Comparison of ENCODE assay signal across 23 cellular contexts in the genomic region with DNA sequence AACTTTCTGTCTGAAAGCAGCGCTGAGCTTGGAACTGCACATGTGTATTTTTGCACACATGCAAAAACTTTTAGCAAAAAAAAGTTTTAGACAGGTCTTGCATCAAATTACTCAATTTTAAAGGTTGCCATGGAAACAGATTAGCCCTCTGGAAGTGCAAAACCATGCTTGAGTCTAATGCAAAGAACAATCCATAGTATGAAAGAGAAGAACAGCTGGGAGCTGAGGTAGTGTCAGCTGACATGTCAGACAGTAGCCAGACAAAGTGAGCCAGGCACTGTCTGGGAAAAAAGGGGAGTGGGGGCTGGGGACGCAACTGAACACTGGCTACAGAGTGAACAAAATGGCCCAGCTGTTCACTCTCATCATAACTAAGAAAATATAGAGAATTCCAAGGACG.
DNase-seq lines count a peak whose midpoint lies in the region; ATAC-seq and TF ChIP-seq lines count a peak whose summit lies in the region.
"Had no signal": no experiment of that assay in that cellular context is flagged by ENCODE, and none has a peak within 500 bp of the region (broad histone marks: within the 10 kb centered on the region; RNA-seq: fewer than 3 reads in every experiment).

No MANE protein-coding gene starts in this region.

- H3K4me3 ChIP-seq in smooth muscle cell (no peak overlapping the region), esophagus muscularis mucosa (no peak overlapping the region)
- H3K4me3 ChIP-seq: adrenal gland, colonic mucosa, gastroesophageal sphincter, GM23248, PC-9, suprapubic skin had no signal

- TF ChIP-seq EP300 in esophagus muscularis mucosa (IDR thresholded peaks at IDR 0.05): no peak

- no peak overlapping the region for H3K9ac ChIP-seq in smooth muscle cell (ENCODE audit: low read depth)
- H3K9ac ChIP-seq: GM23248 had no signal

- H3K36me3 Mint-ChIP-seq in activated CD4-positive, alpha-beta T cell treated with anti-CD3 and anti-CD28 coated beads, Interleukin-2, amount 10 ng/mL, durations not matched to agents 7 days and 5 days (ENCODE audit: low read depth): no peaks in the 10 kb centered on the region
- no peaks in the 10 kb centered on the region for H3K36me3 Mint-ChIP-seq in activated T-helper 1 cell treated with anti-CD3 and anti-CD28 coated beads, Interleukin-12 subunit alpha, Interleukin-12 subunit beta, Interleukin-2, Interleukin-4 antibody, amounts not matched to agents 30 ng/mL and 10 ng/mL and 1 ng/mL, durations not matched to agents 14 hours and 24 hours and 36 hours (ENCODE audit: low read depth)
- no peaks in the 10 kb centered on the region for H3K36me3 Mint-ChIP-seq in mesothelial cell of epicardium
- H3K36me3 Mint-ChIP-seq: memory B cell had no signal

- no peaks in the 10 kb centered on the region for H3K9me3 ChIP-seq in smooth muscle cell (replicated peaks; ENCODE audit: low read depth)
- H3K9me3 ChIP-seq in esophagus muscularis mucosa: no peaks in the 10 kb centered on the region
- H3K9me3 ChIP-seq: adrenal gland, colonic mucosa, gastroesophageal sphincter, suprapubic skin had no signal

- H2AFZ ChIP-seq in smooth muscle cell (ENCODE audit: low read depth): peak overlapping the region; percentile 19
- H2AFZ ChIP-seq: GM23248, PC-9 had no signal

- H3K27ac ChIP-seq in smooth muscle cell (ENCODE audit: low read depth) (peak overlapping the region; percentile 72), esophagus muscularis mucosa (replicated peaks in 1 of 4) (no peak overlapping the region)
- H3K27ac ChIP-seq: adrenal gland, C4-2B, colonic mucosa, gastroesophageal sphincter, GM23248, PC-9, suprapubic skin had no signal

- ATAC-seq in GM21423 (IDR thresholded peaks at IDR 0.05; ENCODE audit: unreplicated experiment): no peak
- ATAC-seq: gastroesophageal sphincter, natural killer cell had no signal

- POLR2A ChIA-PET in activated CD4-positive, alpha-beta T cell treated with anti-CD3 and anti-CD28 coated beads, Interleukin-2, amount 10 ng/mL, durations not matched to agents 7 days and 5 days (lab: Charles Lee): no interaction called here

- H3K4me3 Mint-ChIP-seq in activated CD4-positive, alpha-beta T cell treated with anti-CD3 and anti-CD28 coated beads, Interleukin-2, amount 10 ng/mL, durations not matched to agents 7 days and 5 days: no peak overlapping the region
- no peak overlapping the region for H3K4me3 Mint-ChIP-seq in activated T-helper 1 cell treated with anti-CD3 and anti-CD28 coated beads, Interleukin-12 subunit alpha, Interleukin-12 subunit beta, Interleukin-2, Interleukin-4 antibody, amounts not matched to agents 30 ng/mL and 10 ng/mL and 1 ng/mL, durations not matched to agents 14 hours and 24 hours and 36 hours
- H3K4me3 Mint-ChIP-seq in mesothelial cell of epicardium: no peak overlapping the region
- H3K4me3 Mint-ChIP-seq: memory B cell, natural killer cell had no signal

- no peaks in the 10 kb centered on the region for H3F3A ChIP-seq in smooth muscle cell (ENCODE audit: low read depth)

- H3K36me3 ChIP-seq in smooth muscle cell (ENCODE audit: low read depth): no peaks in the 10 kb centered on the region
- no peaks in the 10 kb centered on the region for H3K36me3 ChIP-seq in esophagus muscularis mucosa
- H3K36me3 ChIP-seq: adrenal gland, colonic mucosa, gastroesophageal sphincter, suprapubic skin had no signal

- no peak for DNase-seq in activated CD4-positive, alpha-beta T cell treated with anti-CD3 and anti-CD28 coated beads, Interleukin-2, amount 10 ng/mL, durations not matched to agents 7 days and 5 days
- DNase-seq in activated CD4-positive, alpha-beta T cell treated with anti-CD3 and anti-CD28 coated beads for 48 hours: no peak
- no peak for DNase-seq in activated T-helper 1 cell treated with anti-CD3 and anti-CD28 coated beads, Interleukin-12 subunit alpha, Interleukin-12 subunit beta, Interleukin-2, Interleukin-4 antibody, amounts not matched to agents 30 ng/mL and 10 ng/mL and 1 ng/mL, durations not matched to agents 14 hours and 24 hours and 36 hours (ENCODE audit: low spot score)
- no peak for DNase-seq in mesothelial cell of epicardium (ENCODE audit: low spot score in 2 of 2, unreplicated experiment in 2 of 2)
- no peak for DNase-seq in smooth muscle cell (lab: John Stamatoyannopoulos, UW; ENCODE audit: unreplicated experiment)
- DNase-seq in NOMO-1 (lab: John Stamatoyannopoulos, UW; ENCODE audit: unreplicated experiment in 2 of 2): no peak
- DNase-seq in esophagus muscularis mucosa (ENCODE audit: extremely low spot score): no peak
- DNase-seq: activated CD4-positive, alpha-beta T cell treated with anti-CD3 and anti-CD28 coated beads, Interleukin-2, amount 50 U/mL, for 1 hour; activated gamma-delta T cell treated with Interleukin-2 at 50 U/mL for 16 hours; adrenal gland; colonic mucosa; GM23248; kidney; natural killer cell; NCI-H1105 treated with DMSO at 0.1 percent for 48 hours; PC-9; SHP77 treated with DMSO at 0.1 percent for 48 hours; stimulated activated CD4-positive, alpha-beta T cell treated with anti-CD3 and anti-CD28 coated beads, Interleukin-1b, Interleukin-23, amount 100 ng/mL, for 48 hours had no signal

- CTCF ChIA-PET in activated CD4-positive, alpha-beta T cell treated with anti-CD3 and anti-CD28 coated beads, Interleukin-2, amount 10 ng/mL, durations not matched to agents 7 days and 5 days (lab: Charles Lee): no interaction called here

- TF ChIP-seq CTCF in mesothelial cell of epicardium (IDR thresholded peaks at IDR 0.05; ENCODE audit: unreplicated experiment) (no peak), smooth muscle cell (IDR thresholded peaks at IDR 0.05; ENCODE audit: borderline replicate concordance, insufficient read depth, poor library complexity, severe bottlenecking) (no peak), esophagus muscularis mucosa (IDR thresholded peaks at IDR 0.05) (no peak)

- H3K4me2 ChIP-seq in smooth muscle cell: no peak overlapping the region
- H3K4me2 ChIP-seq: PC-9 had no signal

- no peaks in the 10 kb centered on the region for H4K20me1 ChIP-seq in smooth muscle cell (ENCODE audit: low read depth)

- H3K27me3 ChIP-seq in smooth muscle cell (ENCODE audit: low read depth) (no peaks in the 10 kb centered on the region), esophagus muscularis mucosa (no peaks in the 10 kb centered on the region)
- H3K27me3 ChIP-seq: adrenal gland, colonic mucosa, gastroesophageal sphincter, suprapubic skin had no signal

- intact Hi-C loops in activated T-helper 1 cell treated with anti-CD3 and anti-CD28 coated beads, Interleukin-12 subunit alpha, Interleukin-12 subunit beta, Interleukin-2, Interleukin-4 antibody, amounts not matched to agents 30 ng/mL and 10 ng/mL and 1 ng/mL, durations not matched to agents 14 hours and 24 hours and 36 hours (cut with micrococcal nuclease): no loop called here
- intact Hi-C loops in esophagus muscularis mucosa (cut with DNase I): no loop called here

- no peaks in the 10 kb centered on the region for H3K27me3 Mint-ChIP-seq in activated CD4-positive, alpha-beta T cell treated with anti-CD3 and anti-CD28 coated beads, Interleukin-2, amount 10 ng/mL, durations not matched to agents 7 days and 5 days
- H3K27me3 Mint-ChIP-seq in activated T-helper 1 cell treated with anti-CD3 and anti-CD28 coated beads, Interleukin-12 subunit alpha, Interleukin-12 subunit beta, Interleukin-2, Interleukin-4 antibody, amounts not matched to agents 30 ng/mL and 10 ng/mL and 1 ng/mL, durations not matched to agents 14 hours and 24 hours and 36 hours (ENCODE audit: insufficient read depth): no peaks in the 10 kb centered on the region
- no peaks in the 10 kb centered on the region for H3K27me3 Mint-ChIP-seq in mesothelial cell of epicardium (ENCODE audit: low read depth)
- H3K27me3 Mint-ChIP-seq: memory B cell had no signal

- peaks cover 6% of the 10 kb centered on the region for H3K4me1 Mint-ChIP-seq in activated CD4-positive, alpha-beta T cell treated with anti-CD3 and anti-CD28 coated beads, Interleukin-2, amount 10 ng/mL, durations not matched to agents 7 days and 5 days
- no peaks in the 10 kb centered on the region for H3K4me1 Mint-ChIP-seq in activated T-helper 1 cell treated with anti-CD3 and anti-CD28 coated beads, Interleukin-12 subunit alpha, Interleukin-12 subunit beta, Interleukin-2, Interleukin-4 antibody, amounts not matched to agents 30 ng/mL and 10 ng/mL and 1 ng/mL, durations not matched to agents 14 hours and 24 hours and 36 hours (ENCODE audit: low read depth)
- H3K4me1 Mint-ChIP-seq in mesothelial cell of epicardium: peaks cover 29% of the 10 kb centered on the region
- H3K4me1 Mint-ChIP-seq: memory B cell, natural killer cell had no signal

- WGBS in smooth muscle cell (ENCODE audit: low lambda C conversion rate): 67% methylated on average over 3 of the region's 3 CpGs
- 69% methylated on average over 3 of the region's 3 CpGs for whole genome bisulfite sequencing in esophagus muscularis mucosa

- no peaks in the 10 kb centered on the region for H3K79me2 ChIP-seq in smooth muscle cell (ENCODE audit: low read depth)

- TF ChIP-seq POLR2A in esophagus muscularis mucosa (IDR thresholded peaks at IDR 0.05; ENCODE audit: low read depth): no peak

- H3K4me1 ChIP-seq in smooth muscle cell (ENCODE audit: low read depth) (peaks cover 12% of the 10 kb centered on the region), esophagus muscularis mucosa (peaks cover 0 to 8% (median 8%) of the 10 kb centered on the region in 4 donors)
- H3K4me1 ChIP-seq: colonic mucosa, gastroesophageal sphincter, suprapubic skin had no signal

- H3K9me3 Mint-ChIP-seq in activated CD4-positive, alpha-beta T cell treated with anti-CD3 and anti-CD28 coated beads, Interleukin-2, amount 10 ng/mL, durations not matched to agents 7 days and 5 days: no peaks in the 10 kb centered on the region
- H3K9me3 Mint-ChIP-seq in activated T-helper 1 cell treated with anti-CD3 and anti-CD28 coated beads, Interleukin-12 subunit alpha, Interleukin-12 subunit beta, Interleukin-2, Interleukin-4 antibody, amounts not matched to agents 30 ng/mL and 10 ng/mL and 1 ng/mL, durations not matched to agents 14 hours and 24 hours and 36 hours: peaks cover 7% of the 10 kb centered on the region
- peaks cover 5% of the 10 kb centered on the region for H3K9me3 Mint-ChIP-seq in mesothelial cell of epicardium
- H3K9me3 Mint-ChIP-seq: memory B cell had no signal

- peak overlapping the region; percentile 50 for H3K27ac Mint-ChIP-seq in activated CD4-positive, alpha-beta T cell treated with anti-CD3 and anti-CD28 coated beads, Interleukin-2, amount 10 ng/mL, durations not matched to agents 7 days and 5 days
- H3K27ac Mint-ChIP-seq in activated T-helper 1 cell treated with anti-CD3 and anti-CD28 coated beads, Interleukin-12 subunit alpha, Interleukin-12 subunit beta, Interleukin-2, Interleukin-4 antibody, amounts not matched to agents 30 ng/mL and 10 ng/mL and 1 ng/mL, durations not matched to agents 14 hours and 24 hours and 36 hours: peak overlapping the region; percentile 72
- H3K27ac Mint-ChIP-seq in mesothelial cell of epicardium: peak overlapping the region; percentile 76
- H3K27ac Mint-ChIP-seq: memory B cell, natural killer cell had no signal
